Comparison of ENCODE assay signal across 10 cellular contexts in genomic region chr2:164967781-164968228, GRCh38. TPM values are rescaled to one million over a fixed set of nuclear protein-coding genes. Genes with fewer than 3 reads are reported as not detected.
DNase-seq lines count a peak whose midpoint lies in the region; ATAC-seq and TF ChIP-seq lines count a peak whose summit lies in the region.
"Had no signal": no experiment of that assay in that cellular context is flagged by ENCODE, and none has a peak within 500 bp of the region (broad histone marks: within the 10 kb centered on the region; RNA-seq: fewer than 3 reads in every experiment).

No MANE protein-coding gene starts in this region.

- no peak for TF ChIP-seq CTCF in Calu3 (IDR thresholded peaks at IDR 0.05; ENCODE audit: unreplicated experiment)
- TF ChIP-seq CTCF in nephron (IDR thresholded peaks at IDR 0.05; ENCODE audit: unreplicated experiment in 3 of 3) = no peak
- no peak for TF ChIP-seq CTCF in tibial artery (IDR thresholded peaks at IDR 0.05)

- no peaks in the 10 kb centered on the region for H3K9me3 ChIP-seq in tibial artery

- CTCF ChIA-PET in Calu3 (lab: Charles Lee) = interaction anchor here (1.1 to 1.5 kb wide), 2 partner anchors 13 to 49 kb away, joined by 4 to 6 read pairs; no protein-coding TSS in a partner anchor

- H3K4me1 ChIP-seq in tibial artery = no peaks in the 10 kb centered on the region

- DNase-seq in Calu3 (peak; percentile 35), NCI-H82 treated with DMSO at 0.1 percent for 48 hours (lab: John Stamatoyannopoulos, UW; ENCODE audit: unreplicated experiment) (peak; percentile 64), tibial artery (no peak), amygdala (lab: John Stamatoyannopoulos, UW) (no peak)
- DNase-seq in activated CD4-positive, alpha-beta T cell treated with anti-CD3 and anti-CD28 coated beads, Interleukin-2, amount 10 ng/mL, durations not matched to agents 24 days and 14 days = no peak
- DNase-seq: COR-L47 had no signal

- H3K27me3 ChIP-seq in tibial artery = no peaks in the 10 kb centered on the region

- H3K4me3 Mint-ChIP-seq in Calu3 (ENCODE audit: low read depth, unreplicated experiment) (no peak overlapping the region), nephron (no peak overlapping the region)
- H3K4me3 Mint-ChIP-seq in activated CD4-positive, alpha-beta T cell treated with anti-CD3 and anti-CD28 coated beads, Interleukin-2, amount 10 ng/mL, durations not matched to agents 24 days and 14 days = no peak overlapping the region

- H3K36me3 Mint-ChIP-seq in Calu3 (ENCODE audit: insufficient read depth, unreplicated experiment) (no peaks in the 10 kb centered on the region), nephron (ENCODE audit: low read depth) (no peaks in the 10 kb centered on the region)
- no peaks in the 10 kb centered on the region for H3K36me3 Mint-ChIP-seq in activated CD4-positive, alpha-beta T cell treated with anti-CD3 and anti-CD28 coated beads, Interleukin-2, amount 10 ng/mL, durations not matched to agents 24 days and 14 days (ENCODE audit: low read depth)

- H3K9me3 Mint-ChIP-seq in Calu3 (ENCODE audit: low read depth, unreplicated experiment) (peaks cover 6% of the 10 kb centered on the region), nephron (no peaks in the 10 kb centered on the region)
- no peaks in the 10 kb centered on the region for H3K9me3 Mint-ChIP-seq in activated CD4-positive, alpha-beta T cell treated with anti-CD3 and anti-CD28 coated beads, Interleukin-2, amount 10 ng/mL, durations not matched to agents 24 days and 14 days

- H3K4me3 ChIP-seq in tibial artery = no peak overlapping the region

- no TSS peak for BruUV-seq in Calu3 (replicated peaks; lab: Mats Ljungman, UMichigan)

- H3K27ac Mint-ChIP-seq in Calu3 (ENCODE audit: unreplicated experiment) (no peak overlapping the region), nephron (peak overlapping the region in 2 of 3 experiments; percentile 57 to 65)
- no peak overlapping the region for H3K27ac Mint-ChIP-seq in activated CD4-positive, alpha-beta T cell treated with anti-CD3 and anti-CD28 coated beads, Interleukin-2, amount 10 ng/mL, durations not matched to agents 24 days and 14 days

- H3K27ac ChIP-seq in tibial artery = no peak overlapping the region

- ATAC-seq in esophagus mucosa (peak; percentile 99), GM21526 (IDR thresholded peaks at IDR 0.05; ENCODE audit: low FRiP score, unreplicated experiment) (no peak)

- H3K27me3 Mint-ChIP-seq in Calu3 (ENCODE audit: unreplicated experiment) (no peaks in the 10 kb centered on the region), nephron (ENCODE audit: low read depth) (peaks cover 4% of the 10 kb centered on the region)
- peaks cover 2% of the 10 kb centered on the region for H3K27me3 Mint-ChIP-seq in activated CD4-positive, alpha-beta T cell treated with anti-CD3 and anti-CD28 coated beads, Interleukin-2, amount 10 ng/mL, durations not matched to agents 24 days and 14 days

- no peaks in the 10 kb centered on the region for H3K36me3 ChIP-seq in tibial artery

- intact Hi-C loops in Calu3 (cut with micrococcal nuclease; ENCODE audit: unreplicated experiment) = no loop called here
- intact Hi-C loops in activated CD4-positive, alpha-beta T cell treated with anti-CD3 and anti-CD28 coated beads, Interleukin-2, amount 10 ng/mL, durations not matched to agents 24 days and 14 days (cut with micrococcal nuclease) = no loop called here
- intact Hi-C loops in tibial artery (cut with DNase I; ENCODE audit: low total_unique reads) = no loop called here

- H3K4me1 Mint-ChIP-seq in Calu3 (ENCODE audit: low read depth, unreplicated experiment) = peaks cover 11% of the 10 kb centered on the region
- H3K4me1 Mint-ChIP-seq in nephron = peaks cover 8% of the 10 kb centered on the region
- no peaks in the 10 kb centered on the region for H3K4me1 Mint-ChIP-seq in activated CD4-positive, alpha-beta T cell treated with anti-CD3 and anti-CD28 coated beads, Interleukin-2, amount 10 ng/mL, durations not matched to agents 24 days and 14 days

RNA-seq across cellular contexts. Expression of gene SLC38A11, which starts 12.5 kb away (rescaled TPM):
- total RNA-seq in Calu3 (2022) (0.57 and 1.6 TPM in 2 replicates), esophagus mucosa (0.48 TPM)
- total RNA-seq in activated CD4-positive, alpha-beta T cell treated with anti-CD3 and anti-CD28 coated beads, Interleukin-2, amount 10 ng/mL, durations not matched to agents 24 days and 14 days = not detected in 2 replicates
- total RNA-seq: dermis microvascular lymphatic vessel endothelial cell had no signal

Comparison
In these comparisons a context has a peak if more than half of its experiments do, and no peak if none do; other contexts are left out.
1. DNase-seq: peak in Calu3 (single experiment) and NCI-H82 treated with DMSO at 0.1 percent for 48 hours (single experiment); none in activated CD4-positive, alpha-beta T cell treated with anti-CD3 and anti-CD28 coated beads, Interleukin-2, amount 10 ng/mL, durations not matched to agents 24 days and 14 days (single experiment), tibial artery (0 of 2) and amygdala (0 of 56).
2. H3K27ac Mint-ChIP-seq: peak in nephron (2 of 3); none in Calu3 (single experiment) and activated CD4-positive, alpha-beta T cell treated with anti-CD3 and anti-CD28 coated beads, Interleukin-2, amount 10 ng/mL, durations not matched to agents 24 days and 14 days (single experiment).